ENCODE assay signal across 13 cellular contexts in the genomic region with DNA sequence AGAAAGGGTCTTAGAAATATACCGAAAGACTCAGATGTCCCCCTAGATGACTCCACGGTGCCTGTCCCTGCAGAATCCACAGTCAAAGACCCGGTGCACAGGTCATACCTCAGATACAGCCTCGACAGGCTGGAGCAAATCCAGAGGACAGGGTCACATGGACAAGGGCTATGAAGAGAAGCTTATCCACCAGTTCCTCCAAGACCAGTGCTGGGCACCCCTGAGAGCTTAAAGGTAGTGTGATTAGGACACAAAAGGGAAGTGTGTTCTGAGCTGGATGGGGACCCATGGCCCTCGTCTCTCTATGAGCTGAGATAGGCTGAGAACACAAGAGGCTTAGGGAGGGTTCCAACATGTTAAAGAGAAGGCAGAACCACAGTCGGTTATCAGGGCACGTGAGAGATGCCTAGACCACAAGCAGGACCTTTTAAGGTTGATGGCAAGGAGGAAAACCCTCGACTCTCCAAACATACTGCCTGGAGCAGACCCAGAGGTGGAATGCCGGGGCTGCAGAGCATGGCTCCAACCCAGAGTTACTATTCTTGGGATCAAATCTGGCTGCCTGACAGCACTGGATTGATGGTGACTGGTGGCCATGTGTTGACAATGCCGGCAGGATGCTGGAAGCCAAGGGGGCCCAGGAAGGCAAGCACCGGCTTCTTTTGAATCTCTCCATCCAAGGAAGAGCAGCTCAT. TPM values are rescaled to one million over a fixed set of nuclear protein-coding genes. Genes with fewer than 3 reads are reported as not detected.
"Had no signal": no experiment of that assay in that cellular context is flagged by ENCODE, and none has a peak within 500 bp of the region (broad histone marks: within the 10 kb centered on the region; RNA-seq: fewer than 3 reads in every experiment).

No MANE protein-coding gene starts in this region.

- ATAC-seq: foreskin keratinocyte; naive thymus-derived CD8-positive, alpha-beta T cell; WTC11 had no signal

- H3K9me3 ChIP-seq: adrenal gland, neutrophil had no signal

- H3K27ac ChIP-seq: foreskin keratinocyte, neutrophil had no signal

- H3K4me3 ChIP-seq: adrenal gland had no signal

- DNase-seq: activated CD4-positive, alpha-beta T cell treated with anti-CD3 and anti-CD28 coated beads, Interleukin-2, amount 50 U/mL, for 1 hour; activated naive CD4-positive, alpha-beta T cell treated with anti-CD3 and anti-CD28 coated beads, Interleukin-2, amount 50 U/mL, for 16 hours; adrenal gland; cerebellar nuclear complex; foreskin keratinocyte; SHP77 treated with DMSO at 0.1 percent for 48 hours; stimulated activated CD4-positive, alpha-beta T cell treated with anti-CD3 and anti-CD28 coated beads, Interleukin-4, amount 100 ng/mL, for 1 hour; stimulated activated CD8-positive, alpha-beta memory T cell treated with anti-CD3 and anti-CD28 coated beads, Interleukin-4, amount 100 ng/mL, for 48 hours had no signal

- H3K27me3 ChIP-seq: adrenal gland had no signal

- H3K36me3 ChIP-seq: adrenal gland, neutrophil had no signal

RNA-seq across cellular contexts. Expression of gene ADCY5, which starts 46.9 kb away (rescaled TPM):
- total RNA-seq: activated CD8-positive, alpha-beta memory T cell treated with anti-CD3 and anti-CD28 coated beads for 36 hours; naive thymus-derived CD8-positive, alpha-beta T cell had no signal
- polyA plus RNA-seq: keratinocyte had no signal
